Comparison of ENCODE assay signal across 9 cellular contexts in the genomic region with DNA sequence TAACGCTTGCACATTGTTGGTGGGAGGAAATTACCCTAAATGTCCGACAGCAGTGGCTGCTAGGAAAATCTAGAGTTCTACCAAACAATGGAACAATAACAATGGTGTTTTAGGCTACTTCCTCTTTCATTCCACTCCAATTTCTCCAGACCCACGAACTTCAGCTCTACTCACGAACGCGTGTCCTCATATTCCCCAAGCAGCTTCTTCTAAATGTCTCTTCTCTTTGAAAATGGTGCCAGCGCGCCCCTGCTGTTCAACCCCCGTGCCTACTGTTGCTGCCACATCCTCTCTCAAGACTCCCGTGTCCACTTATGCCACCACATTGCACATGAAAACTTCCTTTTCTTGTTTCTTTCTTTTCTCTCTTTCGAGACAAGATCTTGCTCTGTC. TPM values are rescaled to one million over a fixed set of nuclear protein-coding genes. Genes with fewer than 3 reads are reported as not detected.
DNase-seq lines count a peak whose midpoint lies in the region; FAIRE-seq and TF ChIP-seq lines count a peak whose summit lies in the region.
"Had no signal": no experiment of that assay in that cellular context is flagged by ENCODE, and none has a peak within 500 bp of the region (broad histone marks: within the 10 kb centered on the region; RNA-seq: fewer than 3 reads in every experiment).

No MANE protein-coding gene starts in this region.

- no peak overlapping the region for H3K27ac ChIP-seq in HUES64 (ENCODE audit: low read depth, low read length)
- H3K27ac ChIP-seq in brain microvascular endothelial cell: no peak overlapping the region
- H3K27ac ChIP-seq: adrenal gland had no signal

- no peaks in the 10 kb centered on the region for H3K9me3 ChIP-seq in HUES64 (ENCODE audit: insufficient read depth, low read depth, low read length)
- H3K9me3 ChIP-seq: adrenal gland had no signal

- H3K9me3 Mint-ChIP-seq in activated naive CD4-positive, alpha-beta T cell treated with anti-CD3 and anti-CD28 coated beads, Interleukin-2, amount 50 U/mL, for 24 hours: no peaks in the 10 kb centered on the region

- in situ Hi-C loops in brain microvascular endothelial cell (cut with HindIII; ENCODE audit: low pct_ligation_motif_present, low sequenced_read_pairs): no loop called here

- peak overlapping the region; percentile 48; the same call in 1 of the 2 replicates for H3K9ac ChIP-seq in HUES64 (ENCODE audit: low read depth, low read length)

- H3K4me3 ChIP-seq in HUES64 (ENCODE audit: low read length) (peak overlapping the region; percentile 72), brain microvascular endothelial cell (ENCODE audit: low read depth, low read length) (peak overlapping the region; percentile 29)
- H3K4me3 ChIP-seq: adrenal gland had no signal

- peak; percentile 43 for TF ChIP-seq CTCF in brain microvascular endothelial cell (IDR thresholded peaks at IDR 0.05; ENCODE audit: low read depth, low read length, missing control alignments)

- DNase-seq in activated naive CD4-positive, alpha-beta T cell (lab: John Stamatoyannopoulos, UW): no peak
- DNase-seq in brain microvascular endothelial cell: no peak
- peak; percentile 60 for DNase-seq in stimulated activated CD8-positive, alpha-beta memory T cell treated with anti-CD3 and anti-CD28 coated beads, Interleukin-4, amount 100 ng/mL, for 24 hours (ENCODE audit: low read depth)
- no peak for DNase-seq in frontal cortex (ENCODE audit: low spot score in 2 of 2)
- no peak for DNase-seq in NCI-H128 (lab: John Stamatoyannopoulos, UW; ENCODE audit: unreplicated experiment)
- no peak for DNase-seq in NOMO-1 (lab: John Stamatoyannopoulos, UW; ENCODE audit: unreplicated experiment in 2 of 2)

- H3K27me3 Mint-ChIP-seq in activated naive CD4-positive, alpha-beta T cell treated with anti-CD3 and anti-CD28 coated beads, Interleukin-2, amount 50 U/mL, for 24 hours: peaks cover 31% of the 10 kb centered on the region

- peak overlapping the region; percentile 95 for H3K27ac Mint-ChIP-seq in activated naive CD4-positive, alpha-beta T cell treated with anti-CD3 and anti-CD28 coated beads, Interleukin-2, amount 50 U/mL, for 24 hours

- no peaks in the 10 kb centered on the region; the same call in 1 of the 2 replicates for H3K4me1 ChIP-seq in HUES64 (ENCODE audit: insufficient read depth, low read length)
- H3K4me1 ChIP-seq: adrenal gland had no signal

- WGBS in HUES64: 30% methylated on average over 11 of the region's 11 CpGs

- H3K4me3 Mint-ChIP-seq in activated naive CD4-positive, alpha-beta T cell treated with anti-CD3 and anti-CD28 coated beads, Interleukin-2, amount 50 U/mL, for 24 hours: peak overlapping the region; percentile 79

- H3K36me3 ChIP-seq in HUES64 (ENCODE audit: insufficient read depth, low read length): no peaks in the 10 kb centered on the region
- H3K36me3 ChIP-seq in brain microvascular endothelial cell (replicated peaks): no peaks in the 10 kb centered on the region
- H3K36me3 ChIP-seq: adrenal gland had no signal

- H3K36me3 Mint-ChIP-seq in activated naive CD4-positive, alpha-beta T cell treated with anti-CD3 and anti-CD28 coated beads, Interleukin-2, amount 50 U/mL, for 24 hours: peaks cover 4% of the 10 kb centered on the region

- H3K4me1 Mint-ChIP-seq in activated naive CD4-positive, alpha-beta T cell treated with anti-CD3 and anti-CD28 coated beads, Interleukin-2, amount 50 U/mL, for 24 hours: peaks cover 31% of the 10 kb centered on the region

- FAIRE-seq in frontal cortex (lab: Jason Lieb, UNC): no peak

- H3K27me3 ChIP-seq in HUES64 (ENCODE audit: insufficient read depth, low read length) (peaks cover 52% of the 10 kb centered on the region), brain microvascular endothelial cell (replicated peaks) (no peaks in the 10 kb centered on the region)

RNA-seq across cellular contexts. Expression of gene OR2V2, which starts 25.6 kb away (rescaled TPM):
- polyA plus RNA-seq in HUES64 (2013, experiment 1 of 2): not detected
- not detected for polyA plus RNA-seq in HUES64 (2013, experiment 2 of 2)
- not detected for total RNA-seq in frontal cortex
- total RNA-seq: adrenal gland had no signal
- polyA plus RNA-seq: adrenal gland had no signal

RNA-seq across cellular contexts. Expression of gene TRIM7, which starts 32.0 kb away (rescaled TPM):
- polyA plus RNA-seq in HUES64 (2013, experiment 1 of 2): not detected
- polyA plus RNA-seq in HUES64 (2013, experiment 2 of 2): 0.25 TPM
- 2.0 TPM for total RNA-seq in frontal cortex

RNA-seq across cellular contexts. Expression of gene OR2V1, which starts 42.1 kb away (rescaled TPM):
- polyA plus RNA-seq in HUES64 (2013, experiment 1 of 2): not detected
- not detected for polyA plus RNA-seq in HUES64 (2013, experiment 2 of 2)
- not detected for total RNA-seq in frontal cortex
- total RNA-seq: adrenal gland had no signal
- polyA plus RNA-seq: adrenal gland had no signal

RNA-seq across cellular contexts. Expression of gene TRIM41, which starts 50.1 kb away (rescaled TPM):
- polyA plus RNA-seq in HUES64 (2013, experiment 1 of 2): 13.2 TPM
- polyA plus RNA-seq in HUES64 (2013, experiment 2 of 2): 12.2 TPM
- 12.2 TPM for total RNA-seq in frontal cortex
